ENCODE assay signal across 8 cellular contexts in the genomic region with DNA sequence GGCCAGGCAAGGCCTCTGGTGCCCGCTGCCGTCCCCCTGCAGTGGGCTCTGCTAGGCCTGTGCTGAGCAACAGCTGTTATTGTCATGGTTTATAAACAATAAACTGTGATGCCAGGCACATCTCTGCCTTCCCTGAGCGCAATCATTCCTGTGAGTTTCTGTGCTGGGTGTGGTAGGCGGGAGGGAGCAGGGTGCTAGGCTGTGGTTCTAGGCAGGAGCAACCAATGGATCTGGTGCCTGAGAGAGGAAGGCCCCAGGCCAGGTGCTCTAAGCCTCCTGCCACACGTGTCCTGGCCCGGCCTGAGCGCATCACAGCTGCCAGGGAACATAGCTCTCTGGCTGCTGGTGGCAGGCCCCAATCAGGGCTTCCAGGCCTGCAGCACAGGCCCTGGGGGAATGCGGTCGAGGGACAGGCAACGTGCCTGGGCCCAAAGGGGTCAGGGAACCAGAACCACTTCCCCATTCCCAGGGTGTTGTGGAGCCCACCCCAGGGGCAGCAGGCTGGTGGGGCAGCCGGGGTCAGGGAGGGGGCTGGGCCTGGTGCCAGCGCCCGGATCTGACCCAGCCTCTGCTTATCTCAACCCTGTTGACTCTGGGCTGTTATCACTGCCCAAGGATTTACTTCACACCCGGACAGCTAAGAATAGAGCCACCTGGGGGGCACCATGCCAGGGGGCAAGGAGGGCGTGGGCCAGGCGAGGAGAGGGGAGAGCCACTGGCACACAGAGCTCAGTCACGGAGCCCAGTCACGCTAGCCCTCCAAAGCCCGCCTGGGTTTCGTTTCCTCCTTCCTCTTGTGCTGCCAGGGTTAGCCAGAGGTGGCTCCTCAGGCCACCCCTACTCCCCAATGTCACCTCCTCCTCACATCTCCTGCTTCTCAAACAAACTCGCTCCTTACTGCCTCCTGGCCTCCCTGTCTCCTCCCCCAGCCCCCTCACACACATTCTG. TPM values are rescaled to one million over a fixed set of nuclear protein-coding genes. Genes with fewer than 3 reads are reported as not detected.
A peak's percentile ranks its signal among the peaks of the same experiment; 100 is the strongest.
DNase-seq lines count a peak whose midpoint lies in the region; ATAC-seq and TF ChIP-seq lines count a peak whose summit lies in the region.
"Had no signal": no experiment of that assay in that cellular context is flagged by ENCODE, and none has a peak within 500 bp of the region (broad histone marks: within the 10 kb centered on the region; RNA-seq: fewer than 3 reads in every experiment).

No MANE protein-coding gene starts in this region.

- peaks cover 4 to 6% of the 10 kb centered on the region in 2 donors for H3K4me1 Mint-ChIP-seq in immature natural killer cell

- DNase-seq in RWPE2 (ENCODE audit: low spot score) (no peak), left lung (peak; percentile 73 to 83), immature natural killer cell (no peak), middle frontal gyrus (ENCODE audit: extremely low spot score, low spot score) (no peak)
- DNase-seq in stimulated activated CD4-positive, alpha-beta T cell treated with anti-CD3 and anti-CD28 coated beads, Interleukin-4, amount 100 ng/mL, for 1 hour: no peak

- H3K36me3 ChIP-seq in RWPE2 (ENCODE audit: low read depth) (peaks cover 8% of the 10 kb centered on the region), left lung (no peaks in the 10 kb centered on the region)

- no peak overlapping the region for H3K4me3 ChIP-seq in RWPE2 (ENCODE audit: severe bottlenecking)
- no peak overlapping the region for H3K4me3 ChIP-seq in left lung

- no peaks in the 10 kb centered on the region for H3K9me3 Mint-ChIP-seq in immature natural killer cell

- no peaks in the 10 kb centered on the region for H3K36me3 Mint-ChIP-seq in immature natural killer cell

- ATAC-seq in GM18907 (IDR thresholded peaks at IDR 0.05; ENCODE audit: unreplicated experiment) (peak; percentile 86), HG02759 (IDR thresholded peaks at IDR 0.05; ENCODE audit: unreplicated experiment) (peak; percentile 85), RWPE2 (ENCODE audit: low read depth) (peak; percentile 22; the same call in 2 of the 3 replicates), left lung (peak; percentile 56)

- H3K9me3 ChIP-seq in RWPE2 (ENCODE audit: severe bottlenecking): no peaks in the 10 kb centered on the region
- no peaks in the 10 kb centered on the region for H3K9me3 ChIP-seq in left lung

- H3K27ac ChIP-seq in RWPE2 (ENCODE audit: poor library complexity, severe bottlenecking) (no peak overlapping the region), left lung (peak overlapping the region; percentile 39 to 65)
- H3K27ac ChIP-seq: epithelial cell of prostate had no signal

- H3K4me1 ChIP-seq in RWPE2 (ENCODE audit: insufficient read depth, poor library complexity, severe bottlenecking): no peaks in the 10 kb centered on the region
- H3K4me1 ChIP-seq in left lung: peaks cover 0 to 15% of the 10 kb centered on the region in 2 donors

- no peak overlapping the region for H3K27ac Mint-ChIP-seq in immature natural killer cell

- no peak overlapping the region for H3K4me3 Mint-ChIP-seq in immature natural killer cell

- H3K27me3 ChIP-seq in RWPE2 (ENCODE audit: insufficient read depth, poor library complexity, severe bottlenecking) (no peaks in the 10 kb centered on the region), left lung (no peaks in the 10 kb centered on the region)

- peaks cover 0 to 3% (median 3%) of the 10 kb centered on the region in 3 donors for H3K27me3 Mint-ChIP-seq in immature natural killer cell (ENCODE audit: low read depth in 3 of 3)

- TF ChIP-seq CTCF in RWPE2 (IDR thresholded peaks at IDR 0.05; ENCODE audit: poor library complexity, severe bottlenecking): no peak
- TF ChIP-seq CTCF in left lung (IDR thresholded peaks at IDR 0.05): no peak

- intact Hi-C loops in left lung (cut with DNase I): no loop called here

RNA-seq across cellular contexts. Expression of a gene that starts 11.5 kb away (rescaled TPM):
- total RNA-seq in left lung: under 1 TPM; 0.45 to 0.73 TPM
- polyA plus RNA-seq in immature natural killer cell: under 1 TPM in 1 of 3 donors, not detected in 2; 0.43 TPM

RNA-seq across cellular contexts. Expression of a gene that starts 12.0 kb away (rescaled TPM):
- total RNA-seq in left lung: 100 to 1,000 TPM; 176 to 184 TPM
- polyA plus RNA-seq in immature natural killer cell: 100 to 1,000 TPM; 396 to 465 (median 435) TPM

RNA-seq across cellular contexts. Expression of a gene that starts 22.6 kb away (rescaled TPM):
- total RNA-seq in left lung: 10 to 100 TPM; 30.6 to 41.8 TPM
- 1 to 10 TPM in 2 of 3 donors, not detected in 1; 1.3 to 1.8 TPM for polyA plus RNA-seq in immature natural killer cell

RNA-seq across cellular contexts. Expression of a gene that starts 23.4 kb away (rescaled TPM):
- 10 to 100 TPM; 30.2 to 45.5 TPM for total RNA-seq in left lung
- 10 to 100 TPM; 51.1 to 62.6 (median 55.1) TPM for polyA plus RNA-seq in immature natural killer cell

RNA-seq across cellular contexts. Expression of a gene that starts 44.8 kb away (rescaled TPM):
- 10 to 100 TPM; 63.1 to 91.0 TPM for total RNA-seq in left lung
- polyA plus RNA-seq in immature natural killer cell: 100 to 1,000 TPM; 103 to 274 (median 126) TPM

Comparison
In these comparisons a context has a peak if more than half of its experiments do, and no peak if none do; other contexts are left out.
1. ATAC-seq: peak in every context shown above with its lines; median percentile 86 in GM18907; 85 in HG02759; 56 in left lung; 22 in RWPE2.
2. DNase-seq: peak in left lung (2 of 2); none in RWPE2 (single experiment), immature natural killer cell (0 of 3), middle frontal gyrus (single experiment) and stimulated activated CD4-positive, alpha-beta T cell treated with anti-CD3 and anti-CD28 coated beads, Interleukin-4, amount 100 ng/mL, for 1 hour (single experiment).